7 cellular contexts compared by ENCODE assay signal in genomic region chr14:81303258-81303935, GRCh38.
A peak's percentile ranks its signal among the peaks of the same experiment; 100 is the strongest.
DNase-seq lines count a peak whose midpoint lies in the region; ATAC-seq lines count a peak whose summit lies in the region.

No MANE protein-coding gene starts in this region.

- no peaks in the 10 kb centered on the region for H3K36me3 Mint-ChIP-seq in activated T-cell treated with anti-CD3 and anti-CD28 coated beads, Interleukin-2, amount 50 U/mL, for 4 hours (ENCODE audit: insufficient read depth)

- H3K9me3 Mint-ChIP-seq in activated T-cell treated with anti-CD3 and anti-CD28 coated beads, Interleukin-2, amount 50 U/mL, for 4 hours, result no peaks in the 10 kb centered on the region

- no peak overlapping the region for H3K4me3 Mint-ChIP-seq in activated T-cell treated with anti-CD3 and anti-CD28 coated beads, Interleukin-2, amount 50 U/mL, for 4 hours

- no peaks in the 10 kb centered on the region for H3K4me1 Mint-ChIP-seq in activated T-cell treated with anti-CD3 and anti-CD28 coated beads, Interleukin-2, amount 50 U/mL, for 4 hours (ENCODE audit: low read depth)

- DNase-seq in NCI-H1105 treated with DMSO at 0.1 percent for 48 hours (lab: John Stamatoyannopoulos, UW), result peak; percentile 28
- no peak for DNase-seq in activated T-cell treated with anti-CD3 and anti-CD28 coated beads, Interleukin-2, amount 50 U/mL, for 4 hours
- peak; percentile 94 for DNase-seq in mucosa of gallbladder (ENCODE audit: low spot score)
- DNase-seq in pons (ENCODE audit: low spot score), result no peak
- no peak for DNase-seq in NCI-H128 (lab: John Stamatoyannopoulos, UW; ENCODE audit: unreplicated experiment)

- ATAC-seq in GM18907 (IDR thresholded peaks at IDR 0.05; ENCODE audit: unreplicated experiment) (peak; percentile 97), HG02798 (IDR thresholded peaks at IDR 0.05; ENCODE audit: poor library complexity, unreplicated experiment) (peak; percentile 95)
- peak; percentile 57 to 80 for ATAC-seq in activated T-cell treated with anti-CD3 and anti-CD28 coated beads, Interleukin-2, amount 50 U/mL, for 4 hours

- peaks cover 3% of the 10 kb centered on the region for H3K27me3 Mint-ChIP-seq in activated T-cell treated with anti-CD3 and anti-CD28 coated beads, Interleukin-2, amount 50 U/mL, for 4 hours (ENCODE audit: low read depth)

Comparison
In these comparisons a context has a peak if more than half of its experiments do, and no peak if none do; other contexts are left out.
1. DNase-seq: peak in NCI-H1105 treated with DMSO at 0.1 percent for 48 hours (single experiment) and mucosa of gallbladder (single experiment); none in activated T-cell treated with anti-CD3 and anti-CD28 coated beads, Interleukin-2, amount 50 U/mL, for 4 hours (single experiment), pons (single experiment) and NCI-H128 (single experiment).
2. Peak in every context shown above with its lines, with median percentiles within 50 percentile points of each other: ATAC-seq.